In the genomic region with DNA sequence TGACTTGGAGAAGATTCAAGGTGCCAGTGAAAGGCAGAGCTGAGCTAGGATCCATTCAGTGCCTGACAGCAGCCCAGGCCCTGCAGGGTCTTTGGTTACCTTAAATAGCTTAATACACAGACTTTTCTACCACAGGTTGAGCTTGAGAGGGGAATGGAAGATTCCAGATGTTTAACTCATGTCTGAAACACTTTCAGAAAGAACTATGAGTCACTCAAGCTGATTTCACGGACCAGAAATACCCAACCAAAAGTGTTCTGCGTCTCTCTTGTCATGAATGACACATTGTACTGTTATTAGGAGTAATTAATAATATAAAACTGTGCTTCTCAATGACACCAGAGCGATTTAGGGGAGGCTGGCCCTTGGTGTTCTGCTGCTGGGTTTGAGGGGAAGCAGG, we compare ENCODE assay signal across 16 cellular contexts. TPM values are rescaled to one million over a fixed set of nuclear protein-coding genes. Genes with fewer than 3 reads are reported as not detected.
A peak's percentile ranks its signal among the peaks of the same experiment; 100 is the strongest.
DNase-seq lines count a peak whose midpoint lies in the region; ATAC-seq and TF ChIP-seq lines count a peak whose summit lies in the region.
"Had no signal": no experiment of that assay in that cellular context is flagged by ENCODE, and none has a peak within 500 bp of the region (broad histone marks: within the 10 kb centered on the region; RNA-seq: fewer than 3 reads in every experiment).

No MANE protein-coding gene starts in this region.

- peaks cover 44% of the 10 kb centered on the region for H3K4me1 ChIP-seq in Panc1 (ENCODE audit: control insufficient read depth, insufficient read depth, low read length)
- H3K4me1 ChIP-seq in osteoblast (ENCODE audit: insufficient read depth, low read length), result peaks cover 46% of the 10 kb centered on the region

- H3K4me3 ChIP-seq in Panc1 (ENCODE audit: low read depth in 2 of 2, low read length in 2 of 2), result no peak overlapping the region
- no peak overlapping the region for H3K4me3 ChIP-seq in osteoblast (ENCODE audit: insufficient read depth, low read length)
- H3K4me3 ChIP-seq: colonic mucosa, stomach had no signal

- no peaks in the 10 kb centered on the region for H4K20me1 ChIP-seq in osteoblast (ENCODE audit: insufficient read depth, low read length)

- no peak overlapping the region for H2AFZ ChIP-seq in osteoblast (ENCODE audit: low read length)
- H2AFZ ChIP-seq: parathyroid adenoma had no signal

- H3K79me2 ChIP-seq in osteoblast (ENCODE audit: insufficient read depth, low read length), result no peaks in the 10 kb centered on the region
- H3K79me2 ChIP-seq: parathyroid adenoma had no signal

- POLR2A ChIA-PET in Panc1 (lab: Charles Lee), result interaction anchor here (0.5 kb wide), 1 partner anchor 436 kb away, joined by 8 read pairs; no protein-coding TSS in a partner anchor

- in situ Hi-C loops in Panc1 (cut with HindIII; ENCODE audit: low pct_unique_long_range_greater_than_20kb, low sequenced_read_pairs), result no loop called here

- DNase-seq in COLO829 (ENCODE audit: low spot score) (peak; percentile 71), Panc1 (ENCODE audit: low read depth, low spot score) (no peak), epidermal melanocyte (ENCODE audit: insufficient read length, low spot score) (peak; percentile 37), osteoblast (ENCODE audit: insufficient read length, low spot score, missing footprints) (peak; percentile 93), activated gamma-delta T cell treated with Interleukin-2 at 50 U/mL for 16 hours (no peak), NCI-H446 (lab: John Stamatoyannopoulos, UW) (no peak)
- DNase-seq: activated CD4-positive, alpha-beta T cell treated with anti-CD3 and anti-CD28 coated beads, Interleukin-2, amount 50 U/mL, for 4 hours; CD4-positive, alpha-beta T cell; colonic mucosa; Karpas-422; NCI-H2081; stomach; T-helper 17 cell had no signal

- no peak for TF ChIP-seq CTCF in Panc1 (IDR thresholded peaks at IDR 0.05)
- no peak for TF ChIP-seq CTCF in osteoblast (IDR thresholded peaks at IDR 0.05; ENCODE audit: extremely low read depth, low read depth, low read length)

- intact Hi-C loops in Panc1 (cut with micrococcal nuclease; ENCODE audit: unreplicated experiment), result no loop called here

- no peaks in the 10 kb centered on the region for H3K27me3 ChIP-seq in Panc1 (ENCODE audit: control insufficient read depth, insufficient read depth, low read length)
- H3K27me3 ChIP-seq in osteoblast (ENCODE audit: insufficient read depth, low read length), result no peaks in the 10 kb centered on the region
- H3K27me3 ChIP-seq: colonic mucosa, stomach had no signal

- H3K27ac ChIP-seq in Panc1 (ENCODE audit: low read length) (peak overlapping the region; percentile 34; the same call in 1 of the 2 replicates), osteoblast (ENCODE audit: low read depth, low read length) (no peak overlapping the region)
- H3K27ac ChIP-seq: colonic mucosa, parathyroid adenoma had no signal

- no TSS peak for BruUV-seq in Panc1 (replicated peaks; lab: Mats Ljungman, UMichigan)

- H3K36me3 ChIP-seq in Panc1 (ENCODE audit: control insufficient read depth, insufficient read depth, low read length) (no peaks in the 10 kb centered on the region), osteoblast (ENCODE audit: insufficient read depth, low read length) (no peaks in the 10 kb centered on the region)
- H3K36me3 ChIP-seq: colonic mucosa, stomach had no signal

- H3K9me3 ChIP-seq in Panc1 (ENCODE audit: control insufficient read depth, insufficient read depth, low read depth, low read length) (no peaks in the 10 kb centered on the region), osteoblast (ENCODE audit: low read depth, low read length) (no peaks in the 10 kb centered on the region)
- H3K9me3 ChIP-seq: colonic mucosa, stomach had no signal

- peak overlapping the region; percentile 17 for H3K4me2 ChIP-seq in osteoblast (ENCODE audit: insufficient read depth, low read length)

- CTCF ChIA-PET in Panc1 (lab: Charles Lee), result no interaction called here

- ATAC-seq in Panc1, result no peak
- ATAC-seq in GM21529 (IDR thresholded peaks at IDR 0.05; ENCODE audit: unreplicated experiment), result no peak
- ATAC-seq in GM21717 (IDR thresholded peaks at IDR 0.05; ENCODE audit: unreplicated experiment), result no peak
- ATAC-seq: T-helper 17 cell had no signal

RNA-seq across cellular contexts. Expression of gene PMEPA1, which starts 6.4 kb away (rescaled TPM):
- 89.8 TPM for total RNA-seq in Panc1 (2021; ENCODE audit: unreplicated experiment)
- polyA plus RNA-seq in Panc1 (2012; ENCODE audit: insufficient read length), result 103 TPM
- 20.3 and 23.5 TPM in 2 replicates for total RNA-seq in osteoblast

Comparison
In these comparisons a context has a peak if more than half of its experiments do, and no peak if none do; other contexts are left out.
1. DNase-seq: peak in COLO829 (single experiment), epidermal melanocyte (single experiment) and osteoblast (single experiment); none in Panc1 (single experiment), activated gamma-delta T cell treated with Interleukin-2 at 50 U/mL for 16 hours (single experiment) and NCI-H446 (0 of 2).